In the genomic region with DNA sequence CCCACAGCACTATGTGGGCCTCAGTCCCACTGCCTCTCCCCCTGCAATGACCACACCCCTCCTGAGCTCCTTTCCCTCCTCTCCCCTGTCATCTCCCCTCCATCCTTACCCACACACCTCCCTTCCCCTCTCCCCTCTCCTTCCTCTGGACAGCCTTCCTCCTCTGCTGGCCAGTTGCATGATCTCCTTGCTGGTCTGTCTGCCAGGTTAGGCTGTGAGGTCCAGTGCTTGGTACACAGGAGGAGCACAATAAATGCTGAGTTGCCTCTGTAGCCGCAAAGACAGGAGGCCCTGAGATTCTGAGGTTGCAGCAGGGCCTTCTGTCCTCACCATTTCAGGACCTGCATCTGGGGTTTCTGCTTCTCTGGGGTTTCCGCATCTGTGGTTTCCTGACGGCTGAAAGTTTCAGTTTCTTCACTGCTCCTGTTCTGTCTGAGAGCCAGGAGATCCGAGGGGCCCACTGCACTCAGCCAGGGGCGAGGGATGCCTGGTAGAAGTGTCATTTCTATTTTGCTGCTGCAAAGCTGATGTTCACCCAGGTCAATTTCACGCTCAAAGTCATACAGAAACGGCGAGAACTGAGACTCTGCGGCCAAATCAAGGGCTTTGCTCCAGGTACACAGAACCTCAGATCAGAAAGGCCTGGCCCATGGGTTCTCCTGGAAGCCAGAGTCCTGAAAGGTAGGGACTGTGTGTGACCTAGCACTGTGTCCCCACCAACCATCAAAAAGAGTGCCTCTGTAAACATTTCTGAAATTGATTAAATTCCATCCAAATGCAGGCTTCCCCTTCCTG, we compare ENCODE assay signal across 10 cellular contexts. TPM values are rescaled to one million over a fixed set of nuclear protein-coding genes. Genes with fewer than 3 reads are reported as not detected.
DNase-seq lines count a peak whose midpoint lies in the region; ATAC-seq and TF ChIP-seq lines count a peak whose summit lies in the region.
"Had no signal": no experiment of that assay in that cellular context is flagged by ENCODE, and none has a peak within 500 bp of the region (broad histone marks: within the 10 kb centered on the region; RNA-seq: fewer than 3 reads in every experiment).

No MANE protein-coding gene starts in this region.

- no peaks in the 10 kb centered on the region for H3K27me3 Mint-ChIP-seq in stimulated activated memory B cell treated with anti-CD40 and anti-IgM and Interleukin-4, amounts not matched to agents 10 μg/mL and 1 μg/mL and 100 μg/mL, for 72 hours

- no peak for TF ChIP-seq CTCF in coronary artery (IDR thresholded peaks at IDR 0.05)

- H3K27ac Mint-ChIP-seq in activated naive CD4-positive, alpha-beta T cell treated with anti-CD3 and anti-CD28 coated beads, Interleukin-2, amount 50 U/mL, for 72 hours: peak overlapping the region; percentile 66 to 83
- H3K27ac Mint-ChIP-seq in stimulated activated memory B cell treated with anti-CD40 and anti-IgM and Interleukin-4, amounts not matched to agents 10 μg/mL and 1 μg/mL and 100 μg/mL, for 72 hours: peak overlapping the region; percentile 89

- H3K4me3 Mint-ChIP-seq in stimulated activated memory B cell treated with anti-CD40 and anti-IgM and Interleukin-4, amounts not matched to agents 10 μg/mL and 1 μg/mL and 100 μg/mL, for 72 hours: peak overlapping the region; percentile 47

- peak overlapping the region; percentile 22 for H3K9ac ChIP-seq in HUES6 (ENCODE audit: low read length)

- no peaks in the 10 kb centered on the region for H3K36me3 Mint-ChIP-seq in activated naive CD4-positive, alpha-beta T cell treated with anti-CD3 and anti-CD28 coated beads, Interleukin-2, amount 50 U/mL, for 72 hours
- no peaks in the 10 kb centered on the region for H3K36me3 Mint-ChIP-seq in stimulated activated memory B cell treated with anti-CD40 and anti-IgM and Interleukin-4, amounts not matched to agents 10 μg/mL and 1 μg/mL and 100 μg/mL, for 72 hours

- DNase-seq in Right ventricle myocardium inferior (ENCODE audit: missing footprints) (peak; percentile 14), cardiac septum (ENCODE audit: low spot score) (no peak), SW480 (ENCODE audit: low spot score) (no peak), NCI-H748 (lab: John Stamatoyannopoulos, UW; ENCODE audit: unreplicated experiment) (no peak), coronary artery (ENCODE audit: low spot score) (no peak)
- DNase-seq in activated naive CD4-positive, alpha-beta T cell treated with anti-CD3 and anti-CD28 coated beads, Interleukin-2, amount 50 U/mL, for 72 hours (ENCODE audit: low spot score in 2 of 2): no peak

- peak overlapping the region; percentile 27; the same call in 1 of the 2 replicates for H3K27ac ChIP-seq in HUES6 (ENCODE audit: low read depth, low read length)
- H3K27ac ChIP-seq in coronary artery: no peak overlapping the region
- H3K27ac ChIP-seq: thoracic aorta, VCaP had no signal

- no peaks in the 10 kb centered on the region for H3K9me3 ChIP-seq in HUES6 (ENCODE audit: control insufficient read depth, insufficient read depth, low read depth, low read length)
- H3K9me3 ChIP-seq: thoracic aorta had no signal

- intact Hi-C loops in Right ventricle myocardium inferior (cut with DNase I): no loop called here
- intact Hi-C loops in cardiac septum (cut with DNase I): no loop called here

- H3K4me3 ChIP-seq in HUES6 (ENCODE audit: low read depth, low read length) (no peak overlapping the region), coronary artery (no peak overlapping the region)
- H3K4me3 ChIP-seq: thoracic aorta had no signal

- peaks cover 21% of the 10 kb centered on the region; the same call in 1 of the 2 replicates for H3K4me1 ChIP-seq in HUES6 (ENCODE audit: control insufficient read depth, insufficient read depth, low read length)

- no peaks in the 10 kb centered on the region for H3K9me3 Mint-ChIP-seq in activated naive CD4-positive, alpha-beta T cell treated with anti-CD3 and anti-CD28 coated beads, Interleukin-2, amount 50 U/mL, for 72 hours
- H3K9me3 Mint-ChIP-seq in stimulated activated memory B cell treated with anti-CD40 and anti-IgM and Interleukin-4, amounts not matched to agents 10 μg/mL and 1 μg/mL and 100 μg/mL, for 72 hours: no peaks in the 10 kb centered on the region

- no peaks in the 10 kb centered on the region for H3K36me3 ChIP-seq in HUES6 (ENCODE audit: control insufficient read depth, insufficient read depth, low read length)
- H3K36me3 ChIP-seq: thoracic aorta had no signal

- H3K4me1 Mint-ChIP-seq in stimulated activated memory B cell treated with anti-CD40 and anti-IgM and Interleukin-4, amounts not matched to agents 10 μg/mL and 1 μg/mL and 100 μg/mL, for 72 hours: peaks cover 48% of the 10 kb centered on the region

- ATAC-seq in Right ventricle myocardium inferior: no peak
- ATAC-seq in activated naive CD4-positive, alpha-beta T cell treated with anti-CD3 and anti-CD28 coated beads, Interleukin-2, amount 50 U/mL, for 72 hours: peak; percentile 50 to 69
- ATAC-seq in stimulated activated memory B cell treated with anti-CD40 and anti-IgM and Interleukin-4, amounts not matched to agents 10 μg/mL and 1 μg/mL and 100 μg/mL, for 72 hours: peak; percentile 80

- no peaks in the 10 kb centered on the region for H3K27me3 ChIP-seq in HUES6 (ENCODE audit: control insufficient read depth, insufficient read depth, low read length)

RNA-seq across cellular contexts. Expression of gene SLC12A3, which starts 4.6 kb away (rescaled TPM):
- not detected for total RNA-seq in Right ventricle myocardium inferior
- total RNA-seq in cardiac septum: not detected
- not detected for total RNA-seq in activated naive CD4-positive, alpha-beta T cell treated with anti-CD3 and anti-CD28 coated beads, Interleukin-2, amount 50 U/mL, for 72 hours
- total RNA-seq: thoracic aorta had no signal
